In genomic region chr2:191302459-191303155, GRCh38 we compare ENCODE assay signal across 9 cellular contexts. TPM values are rescaled to one million over a fixed set of nuclear protein-coding genes. Genes with fewer than 3 reads are reported as not detected.
DNase-seq lines count a peak whose midpoint lies in the region; ATAC-seq, FAIRE-seq and TF ChIP-seq lines count a peak whose summit lies in the region.
"Had no signal": no experiment of that assay in that cellular context is flagged by ENCODE, and none has a peak within 500 bp of the region (broad histone marks: within the 10 kb centered on the region; RNA-seq: fewer than 3 reads in every experiment).

No MANE protein-coding gene starts in this region.

- no peak for FAIRE-seq in small intestine (lab: Jason Lieb, UNC)
- FAIRE-seq: G401.6 had no signal

- peak; percentile 55 for ATAC-seq in activated CD8-positive, alpha-beta T cell treated with anti-CD3 and anti-CD28 coated beads for 36 hours
- ATAC-seq in activated CD8-positive, alpha-beta T cell treated with anti-CD3 and anti-CD28 coated beads, Interleukin-2, amount 10 ng/mL, durations not matched to agents 7 days and 5 days: no peak
- ATAC-seq in HG02623 (IDR thresholded peaks at IDR 0.05; ENCODE audit: unreplicated experiment): peak; percentile 71
- peak; percentile 37; the same call in 2 of the 3 replicates for ATAC-seq in RWPE2 (ENCODE audit: low read depth)
- ATAC-seq in naive B cell (ENCODE audit: low read depth in 2 of 2): peak; percentile 63 to 91

- peaks cover 1% of the 10 kb centered on the region for H3K36me3 Mint-ChIP-seq in activated CD8-positive, alpha-beta T cell treated with anti-CD3 and anti-CD28 coated beads for 36 hours (ENCODE audit: low read depth)
- H3K36me3 Mint-ChIP-seq in activated CD8-positive, alpha-beta T cell treated with anti-CD3 and anti-CD28 coated beads, Interleukin-2, amount 10 ng/mL, durations not matched to agents 7 days and 5 days (ENCODE audit: low read depth): no peaks in the 10 kb centered on the region
- no peaks in the 10 kb centered on the region for H3K36me3 Mint-ChIP-seq in naive B cell

- H3K36me3 ChIP-seq in RWPE2 (ENCODE audit: low read depth): peaks cover 26% of the 10 kb centered on the region
- H3K36me3 ChIP-seq in small intestine (ENCODE audit: control insufficient read depth in 2 of 2, insufficient read depth in 2 of 2, low read length in 2 of 2): no peaks in the 10 kb centered on the region

- TF ChIP-seq CTCF in activated CD8-positive, alpha-beta T cell treated with anti-CD3 and anti-CD28 coated beads for 36 hours (IDR thresholded peaks at IDR 0.05): no peak
- peak; percentile 47 for TF ChIP-seq CTCF in RWPE2 (IDR thresholded peaks at IDR 0.05; ENCODE audit: poor library complexity, severe bottlenecking)

- DNase-seq in activated CD8-positive, alpha-beta T cell treated with anti-CD3 and anti-CD28 coated beads for 36 hours: peak; percentile 23
- no peak for DNase-seq in activated CD8-positive, alpha-beta T cell treated with anti-CD3 and anti-CD28 coated beads, Interleukin-2, amount 10 ng/mL, durations not matched to agents 7 days and 5 days
- DNase-seq in RWPE2 (ENCODE audit: low spot score) (no peak), naive B cell (peak; percentile 26), small intestine (no peak), NCI-H345 treated with DMSO at 0.1 percent for 48 hours (lab: John Stamatoyannopoulos, UW; ENCODE audit: unreplicated experiment) (no peak), GM19238 (ENCODE audit: insufficient read length, low spot score) (no peak)

- CTCF ChIA-PET in activated CD8-positive, alpha-beta T cell treated with anti-CD3 and anti-CD28 coated beads for 36 hours (lab: Charles Lee): interaction anchor here (0.8 to 2.7 kb wide), 7 partner anchors 11 to 251 kb away, joined by 3 to 10 read pairs (median 3); no protein-coding TSS in a partner anchor
- CTCF ChIA-PET in activated CD8-positive, alpha-beta T cell treated with anti-CD3 and anti-CD28 coated beads, Interleukin-2, amount 10 ng/mL, durations not matched to agents 7 days and 5 days (lab: Charles Lee): interaction anchor here (0.6 to 3.1 kb wide), 11 partner anchors 9 to 251 kb away, joined by 3 to 18 read pairs (median 3); no protein-coding TSS in a partner anchor

- H3K27ac ChIP-seq in RWPE2 (ENCODE audit: poor library complexity, severe bottlenecking) (peak overlapping the region; percentile 91), small intestine (ENCODE audit: low read depth in 1 of 2, low read length in 1 of 2) (no peak overlapping the region)

- H3K9me3 Mint-ChIP-seq in activated CD8-positive, alpha-beta T cell treated with anti-CD3 and anti-CD28 coated beads for 36 hours: no peaks in the 10 kb centered on the region
- no peaks in the 10 kb centered on the region for H3K9me3 Mint-ChIP-seq in activated CD8-positive, alpha-beta T cell treated with anti-CD3 and anti-CD28 coated beads, Interleukin-2, amount 10 ng/mL, durations not matched to agents 7 days and 5 days (ENCODE audit: insufficient read depth)
- no peaks in the 10 kb centered on the region for H3K9me3 Mint-ChIP-seq in naive B cell

- H3K4me1 ChIP-seq in RWPE2 (ENCODE audit: insufficient read depth, poor library complexity, severe bottlenecking) (peaks cover 61% of the 10 kb centered on the region), small intestine (ENCODE audit: control insufficient read depth in 2 of 2, insufficient read depth in 1 of 2, low read depth in 1 of 2, low read length in 1 of 2) (peaks cover 0 to 14% of the 10 kb centered on the region in 2 donors)

- peaks cover 4% of the 10 kb centered on the region for H3K27me3 Mint-ChIP-seq in activated CD8-positive, alpha-beta T cell treated with anti-CD3 and anti-CD28 coated beads for 36 hours
- H3K27me3 Mint-ChIP-seq in activated CD8-positive, alpha-beta T cell treated with anti-CD3 and anti-CD28 coated beads, Interleukin-2, amount 10 ng/mL, durations not matched to agents 7 days and 5 days (ENCODE audit: low read depth): peaks cover 3% of the 10 kb centered on the region
- H3K27me3 Mint-ChIP-seq in naive B cell: no peaks in the 10 kb centered on the region

- H3K4me1 Mint-ChIP-seq in activated CD8-positive, alpha-beta T cell treated with anti-CD3 and anti-CD28 coated beads for 36 hours (ENCODE audit: low read depth): peaks cover 1% of the 10 kb centered on the region
- H3K4me1 Mint-ChIP-seq in activated CD8-positive, alpha-beta T cell treated with anti-CD3 and anti-CD28 coated beads, Interleukin-2, amount 10 ng/mL, durations not matched to agents 7 days and 5 days (ENCODE audit: low read depth): no peaks in the 10 kb centered on the region
- H3K4me1 Mint-ChIP-seq in naive B cell: peaks cover 13 to 23% (median 22%) of the 10 kb centered on the region in 3 donors

- H3K9me3 ChIP-seq in RWPE2 (ENCODE audit: severe bottlenecking) (no peaks in the 10 kb centered on the region), small intestine (ENCODE audit: control insufficient read depth, low read depth) (no peaks in the 10 kb centered on the region)

- POLR2A ChIA-PET in activated CD8-positive, alpha-beta T cell treated with anti-CD3 and anti-CD28 coated beads for 36 hours (lab: Charles Lee): no interaction called here
- POLR2A ChIA-PET in activated CD8-positive, alpha-beta T cell treated with anti-CD3 and anti-CD28 coated beads, Interleukin-2, amount 10 ng/mL, durations not matched to agents 7 days and 5 days (lab: Charles Lee): no interaction called here

- H3K4me3 Mint-ChIP-seq in activated CD8-positive, alpha-beta T cell treated with anti-CD3 and anti-CD28 coated beads for 36 hours: no peak overlapping the region
- H3K4me3 Mint-ChIP-seq in activated CD8-positive, alpha-beta T cell treated with anti-CD3 and anti-CD28 coated beads, Interleukin-2, amount 10 ng/mL, durations not matched to agents 7 days and 5 days: no peak overlapping the region
- no peak overlapping the region for H3K4me3 Mint-ChIP-seq in naive B cell

- intact Hi-C loops in activated CD8-positive, alpha-beta T cell treated with anti-CD3 and anti-CD28 coated beads for 36 hours (cut with micrococcal nuclease): no loop called here

- WGBS in small intestine, 3 donors: 69 to 82% (median 78%) methylated on average over 3 of the region's 3 CpGs

- H3K27ac Mint-ChIP-seq in activated CD8-positive, alpha-beta T cell treated with anti-CD3 and anti-CD28 coated beads for 36 hours: no peak overlapping the region
- H3K27ac Mint-ChIP-seq in activated CD8-positive, alpha-beta T cell treated with anti-CD3 and anti-CD28 coated beads, Interleukin-2, amount 10 ng/mL, durations not matched to agents 7 days and 5 days: no peak overlapping the region
- H3K27ac Mint-ChIP-seq in naive B cell: no peak overlapping the region

- H3K27me3 ChIP-seq in RWPE2 (ENCODE audit: insufficient read depth, poor library complexity, severe bottlenecking) (no peaks in the 10 kb centered on the region), small intestine (ENCODE audit: control insufficient read depth in 2 of 2, insufficient read depth in 2 of 2, low read length in 2 of 2) (no peaks in the 10 kb centered on the region)

- H3K4me3 ChIP-seq in RWPE2 (ENCODE audit: severe bottlenecking): no peak overlapping the region
- no peak overlapping the region for H3K4me3 ChIP-seq in small intestine (ENCODE audit: low read depth in 1 of 2, low read length in 2 of 2)

RNA-seq across cellular contexts. Expression of gene MYO1B, which starts 57.4 kb away (rescaled TPM):
- 10 to 100 TPM; 43.2 to 44.8 TPM for total RNA-seq in activated CD8-positive, alpha-beta T cell treated with anti-CD3 and anti-CD28 coated beads for 36 hours
- 1 to 10 TPM; 2.6 to 3.4 TPM for total RNA-seq in activated CD8-positive, alpha-beta T cell treated with anti-CD3 and anti-CD28 coated beads, Interleukin-2, amount 10 ng/mL, durations not matched to agents 7 days and 5 days
- 10 to 100 TPM in 5 of 6 donors, 1 to 10 TPM in 1; 4.6 to 25.4 (median 13.1) TPM for polyA plus RNA-seq in naive B cell (ENCODE audit: low read depth in 6 of 6)
- 10 to 100 TPM in 1 of 3 donors, 1 to 10 TPM in 2; 8.1 to 17.1 (median 8.6) TPM for polyA plus RNA-seq in small intestine

Comparison
In these comparisons a context has a peak if more than half of its experiments do, and no peak if none do; other contexts are left out.
1. DNase-seq: peak in activated CD8-positive, alpha-beta T cell treated with anti-CD3 and anti-CD28 coated beads for 36 hours (single experiment) and naive B cell (single experiment); none in activated CD8-positive, alpha-beta T cell treated with anti-CD3 and anti-CD28 coated beads, Interleukin-2, amount 10 ng/mL, durations not matched to agents 7 days and 5 days (single experiment), RWPE2 (single experiment), small intestine (single experiment), NCI-H345 treated with DMSO at 0.1 percent for 48 hours (single experiment) and GM19238 (single experiment).
2. RNA of gene MYO1B, which starts 57.4 kb away (total RNA-seq): 43.2 to 44.8 TPM in activated CD8-positive, alpha-beta T cell treated with anti-CD3 and anti-CD28 coated beads for 36 hours; 2.6 to 3.4 TPM in activated CD8-positive, alpha-beta T cell treated with anti-CD3 and anti-CD28 coated beads, Interleukin-2, amount 10 ng/mL, durations not matched to agents 7 days and 5 days; every median in the first group is over 4 times any median in the second.